ENCODE assay signal across 1 cellular context in the genomic region with DNA sequence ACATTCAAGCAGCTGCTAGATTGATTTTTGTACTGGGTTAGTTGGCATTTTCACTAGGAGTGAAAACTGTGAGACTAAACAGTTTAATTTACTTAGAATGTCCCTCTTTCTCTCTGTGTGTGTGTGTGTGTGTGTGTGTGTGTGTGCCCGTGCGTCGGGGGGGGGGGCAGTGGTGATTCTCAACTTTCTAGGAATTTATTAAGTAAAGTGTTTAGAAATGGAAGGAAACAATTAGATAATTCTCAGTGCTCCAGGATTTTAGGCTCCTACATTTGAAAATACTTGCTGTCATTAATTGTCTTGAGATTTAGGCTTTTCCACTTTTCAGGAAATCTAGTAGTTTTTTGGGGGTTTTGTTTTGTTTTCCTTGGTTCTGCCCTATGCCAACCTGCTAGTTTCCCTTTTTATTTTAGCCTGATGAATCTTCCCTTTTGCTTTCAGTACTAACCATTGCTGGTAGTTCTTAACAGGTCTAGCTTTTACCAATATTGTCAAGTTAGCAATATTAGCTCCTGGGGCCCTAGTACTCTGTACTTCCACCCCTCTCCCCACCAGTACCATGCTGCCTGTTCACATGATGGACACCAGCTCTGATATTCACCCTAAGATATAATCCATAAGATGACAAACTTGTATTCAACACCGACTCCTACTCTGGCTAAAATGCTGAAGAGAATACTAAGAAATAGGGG.
TF ChIP-seq lines count a peak whose summit lies in the region.

No MANE protein-coding gene starts in this region.

TF ChIP-seq in IMR-90, 13 proteins besides CTCF, POLR2A, EP300 and RAD21:
- TF ChIP-seq CHD1 (IDR thresholded peaks at IDR 0.05; ENCODE audit: low read depth, low read length) (no peak), MAFK (IDR thresholded peaks at IDR 0.05; ENCODE audit: low read depth, low read length) (peak; percentile 59)
TF ChIP-seq in IMR-90: peak in this region for 1.
